Comparison of ENCODE assay signal across 1 cellular context in genomic region chr1:212565571-212566305, GRCh38.
TF ChIP-seq lines count a peak whose summit lies in the region.

No MANE protein-coding gene starts in this region.

TF ChIP-seq in HCT116, 20 proteins besides CTCF, POLR2A, EP300 and RAD21 (continued from another document):
- TF ChIP-seq EZH2phosphoT487 (IDR thresholded peaks at IDR 0.05; ENCODE audit: borderline replicate concordance) (no peak), SP1 (IDR thresholded peaks at IDR 0.05; ENCODE audit: low read depth) (no peak), YY1 (IDR thresholded peaks at IDR 0.05; ENCODE audit: extremely low read depth, insufficient replicate concordance, low read depth, low read length) (no peak), ELF1 (IDR thresholded peaks at IDR 0.05; ENCODE audit: borderline replicate concordance, low read depth) (no peak), ZNF274 (IDR thresholded peaks at IDR 0.05; ENCODE audit: low read depth, low read length) (no peak)
- TF ChIP-seq, protein P1, sequence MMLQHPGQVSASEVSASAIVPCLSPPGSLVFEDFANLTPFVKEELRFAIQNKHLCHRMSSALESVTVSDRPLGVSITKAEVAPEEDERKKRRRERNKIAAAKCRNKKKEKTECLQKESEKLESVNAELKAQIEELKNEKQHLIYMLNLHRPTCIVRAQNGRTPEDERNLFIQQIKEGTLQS (IDR thresholded peaks at IDR 0.05): no peak
